1 cellular context compared by ENCODE assay signal in the genomic region with DNA sequence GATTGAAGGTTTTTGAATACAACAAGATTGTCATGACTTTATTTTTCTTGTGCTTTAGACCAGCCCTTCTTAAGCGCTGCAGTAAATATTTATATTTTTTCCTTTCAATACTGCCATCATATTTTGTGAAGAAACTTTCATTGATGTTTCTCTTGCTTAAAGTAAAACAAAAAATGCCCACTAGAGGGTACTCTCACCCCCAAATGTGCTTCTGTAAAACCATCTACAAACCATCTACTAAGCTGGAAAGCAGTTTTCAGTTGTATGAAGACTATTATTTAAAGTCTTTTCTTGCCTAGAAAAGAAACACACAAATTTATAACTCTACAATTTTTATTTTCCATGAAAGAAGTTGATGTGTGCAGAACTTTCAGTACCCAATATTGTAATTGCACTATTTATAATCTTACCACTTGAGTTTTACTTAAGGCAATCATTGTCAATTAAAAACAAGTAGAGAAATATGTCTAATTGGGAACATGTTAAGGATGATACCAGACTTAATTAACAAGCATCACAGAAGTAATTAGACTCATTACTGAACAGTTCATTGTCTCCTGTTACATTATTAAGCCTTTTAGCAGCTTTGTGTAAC.
TF ChIP-seq lines count a peak whose summit lies in the region.

No MANE protein-coding gene starts in this region.

TF ChIP-seq in GM23338, 12 proteins besides CTCF, POLR2A, EP300 and RAD21 (continued from another document):
- TF ChIP-seq ZNF114 (CRISPR knock-in tag; IDR thresholded peaks at IDR 0.05): no peak
- TF ChIP-seq ZNF331 (CRISPR knock-in tag; IDR thresholded peaks at IDR 0.05; ENCODE audit: low read depth): no peak
- TF ChIP-seq, protein P1, sequence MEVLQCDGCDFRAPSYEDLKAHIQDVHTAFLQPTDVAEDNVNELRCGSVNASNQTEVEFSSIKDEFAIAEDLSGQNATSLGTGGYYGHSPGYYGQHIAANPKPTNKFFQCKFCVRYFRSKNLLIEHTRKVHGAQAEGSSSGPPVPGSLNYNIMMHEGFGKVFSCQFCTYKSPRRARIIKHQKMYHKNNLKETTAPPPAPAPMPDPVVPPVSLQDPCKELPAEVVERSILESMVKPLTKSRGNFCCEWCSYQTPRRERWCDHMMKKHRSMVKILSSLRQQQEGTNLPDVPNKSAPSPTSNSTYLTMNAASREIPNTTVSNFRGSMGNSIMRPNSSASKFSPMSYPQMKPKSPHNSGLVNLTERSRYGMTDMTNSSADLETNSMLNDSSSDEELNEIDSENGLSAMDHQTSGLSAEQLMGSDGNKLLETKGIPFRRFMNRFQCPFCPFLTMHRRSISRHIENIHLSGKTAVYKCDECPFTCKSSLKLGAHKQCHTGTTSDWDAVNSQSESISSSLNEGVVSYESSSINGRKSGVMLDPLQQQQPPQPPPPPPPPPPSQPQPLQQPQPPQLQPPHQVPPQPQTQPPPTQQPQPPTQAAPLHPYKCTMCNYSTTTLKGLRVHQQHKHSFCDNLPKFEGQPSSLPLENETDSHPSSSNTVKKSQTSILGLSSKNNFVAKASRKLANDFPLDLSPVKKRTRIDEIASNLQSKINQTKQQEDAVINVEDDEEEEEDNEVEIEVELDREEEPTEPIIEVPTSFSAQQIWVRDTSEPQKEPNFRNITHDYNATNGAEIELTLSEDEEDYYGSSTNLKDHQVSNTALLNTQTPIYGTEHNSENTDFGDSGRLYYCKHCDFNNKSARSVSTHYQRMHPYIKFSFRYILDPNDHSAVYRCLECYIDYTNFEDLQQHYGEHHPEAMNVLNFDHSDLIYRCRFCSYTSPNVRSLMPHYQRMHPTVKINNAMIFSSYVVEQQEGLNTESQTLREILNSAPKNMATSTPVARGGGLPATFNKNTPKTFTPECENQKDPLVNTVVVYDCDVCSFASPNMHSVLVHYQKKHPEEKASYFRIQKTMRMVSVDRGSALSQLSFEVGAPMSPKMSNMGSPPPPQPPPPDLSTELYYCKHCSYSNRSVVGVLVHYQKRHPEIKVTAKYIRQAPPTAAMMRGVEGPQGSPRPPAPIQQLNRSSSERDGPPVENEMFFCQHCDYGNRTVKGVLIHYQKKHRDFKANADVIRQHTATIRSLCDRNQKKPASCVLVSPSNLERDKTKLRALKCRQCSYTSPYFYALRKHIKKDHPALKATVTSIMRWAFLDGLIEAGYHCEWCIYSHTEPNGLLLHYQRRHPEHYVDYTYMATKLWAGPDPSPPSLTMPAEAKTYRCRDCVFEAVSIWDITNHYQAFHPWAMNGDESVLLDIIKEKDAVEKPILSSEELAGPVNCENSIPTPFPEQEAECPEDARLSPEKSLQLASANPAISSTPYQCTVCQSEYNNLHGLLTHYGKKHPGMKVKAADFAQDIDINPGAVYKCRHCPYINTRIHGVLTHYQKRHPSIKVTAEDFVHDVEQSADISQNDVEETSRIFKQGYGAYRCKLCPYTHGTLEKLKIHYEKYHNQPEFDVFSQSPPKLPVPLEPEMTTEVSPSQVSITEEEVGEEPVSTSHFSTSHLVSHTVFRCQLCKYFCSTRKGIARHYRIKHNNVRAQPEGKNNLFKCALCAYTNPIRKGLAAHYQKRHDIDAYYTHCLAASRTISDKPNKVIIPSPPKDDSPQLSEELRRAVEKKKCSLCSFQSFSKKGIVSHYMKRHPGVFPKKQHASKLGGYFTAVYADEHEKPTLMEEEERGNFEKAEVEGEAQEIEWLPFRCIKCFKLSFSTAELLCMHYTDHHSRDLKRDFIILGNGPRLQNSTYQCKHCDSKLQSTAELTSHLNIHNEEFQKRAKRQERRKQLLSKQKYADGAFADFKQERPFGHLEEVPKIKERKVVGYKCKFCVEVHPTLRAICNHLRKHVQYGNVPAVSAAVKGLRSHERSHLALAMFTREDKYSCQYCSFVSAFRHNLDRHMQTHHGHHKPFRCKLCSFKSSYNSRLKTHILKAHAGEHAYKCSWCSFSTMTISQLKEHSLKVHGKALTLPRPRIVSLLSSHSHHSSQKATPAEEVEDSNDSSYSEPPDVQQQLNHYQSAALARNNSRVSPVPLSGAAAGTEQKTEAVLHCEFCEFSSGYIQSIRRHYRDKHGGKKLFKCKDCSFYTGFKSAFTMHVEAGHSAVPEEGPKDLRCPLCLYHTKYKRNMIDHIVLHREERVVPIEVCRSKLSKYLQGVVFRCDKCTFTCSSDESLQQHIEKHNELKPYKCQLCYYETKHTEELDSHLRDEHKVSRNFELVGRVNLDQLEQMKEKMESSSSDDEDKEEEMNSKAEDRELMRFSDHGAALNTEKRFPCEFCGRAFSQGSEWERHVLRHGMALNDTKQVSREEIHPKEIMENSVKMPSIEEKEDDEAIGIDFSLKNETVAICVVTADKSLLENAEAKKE (CRISPR knock-in tag; IDR thresholded peaks at IDR 0.05): no peak
